19 cellular contexts compared by ENCODE assay signal in the genomic region with DNA sequence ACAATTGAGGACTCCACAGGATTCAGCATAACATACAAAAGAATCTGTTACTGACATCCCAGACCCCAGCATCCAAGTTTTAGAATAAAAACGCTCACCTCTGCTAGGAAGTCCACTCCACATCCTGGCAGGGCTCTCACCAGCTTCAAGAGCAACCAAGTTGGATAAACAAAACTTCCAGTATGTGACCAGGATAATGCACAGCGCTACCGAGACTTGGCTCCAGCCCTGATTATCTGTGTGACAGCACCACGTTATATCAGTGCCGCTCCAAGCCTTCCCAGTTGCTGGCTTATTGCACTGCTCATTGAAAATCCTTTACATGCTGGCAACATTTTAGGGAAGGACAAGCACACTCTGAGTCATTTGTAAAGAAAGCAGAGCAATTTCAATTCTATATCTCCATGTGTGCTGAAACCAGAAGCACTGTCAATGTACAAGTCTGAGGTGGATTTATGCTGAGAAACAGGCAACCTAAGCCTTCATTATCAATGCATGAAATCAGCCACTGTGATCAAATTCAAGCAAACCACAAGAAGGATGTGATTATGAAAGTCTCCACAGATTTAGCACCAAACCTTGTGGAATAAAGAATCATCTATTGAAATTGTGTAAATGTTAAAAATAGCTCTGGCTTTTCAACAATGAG.
DNase-seq lines count a peak whose midpoint lies in the region; ATAC-seq, FAIRE-seq and TF ChIP-seq lines count a peak whose summit lies in the region.
"Had no signal": no experiment of that assay in that cellular context is flagged by ENCODE, and none has a peak within 500 bp of the region (broad histone marks: within the 10 kb centered on the region; RNA-seq: fewer than 3 reads in every experiment).

No MANE protein-coding gene starts in this region.

- intact Hi-C loops in natural killer cell (cut with micrococcal nuclease) (no loop called here), stomach (cut with DNase I; ENCODE audit: low total_unique reads) (no loop called here)

- no peaks in the 10 kb centered on the region for H3K36me3 Mint-ChIP-seq in natural killer cell
- H3K36me3 Mint-ChIP-seq: natural killer cell treated with Interleukin-12 subunit alpha and Interleukin-12 subunit beta and Interleukin-15 and Interleukin-18, amount 100 ng/mL, for 72 hours had no signal

- no peaks in the 10 kb centered on the region for H3K9me2 ChIP-seq in neural cell (ENCODE audit: insufficient read depth, low read length)

- no peak overlapping the region for H3K4me3 Mint-ChIP-seq in natural killer cell
- H3K4me3 Mint-ChIP-seq: CD4-positive, alpha-beta T cell; natural killer cell treated with Interleukin-12 subunit alpha and Interleukin-12 subunit beta and Interleukin-15 and Interleukin-18, amount 100 ng/mL, for 72 hours had no signal

- no peaks in the 10 kb centered on the region for H3K4me1 Mint-ChIP-seq in natural killer cell

- H3K27ac ChIP-seq in 22Rv1 = peak overlapping the region; percentile 87
- H3K27ac ChIP-seq in neural cell (ENCODE audit: low read length) = no peak overlapping the region
- H3K27ac ChIP-seq in stomach = no peak overlapping the region
- H3K27ac ChIP-seq: psoas muscle, suprapubic skin had no signal

- no peaks in the 10 kb centered on the region for H3F3A ChIP-seq in neural cell (ENCODE audit: insufficient read depth, low read length, poor library complexity, severe bottlenecking)

- no peak for TF ChIP-seq POLR2A in stomach (IDR thresholded peaks at IDR 0.05)

- ATAC-seq in natural killer cell = no peak
- ATAC-seq: GM12878, psoas muscle had no signal

- TF ChIP-seq CTCF in 22Rv1 (IDR thresholded peaks at IDR 0.05) (no peak), cardiac fibroblast (IDR thresholded peaks at IDR 0.05; ENCODE audit: low read depth, low read length) (no peak), neural cell (IDR thresholded peaks at IDR 0.05; ENCODE audit: poor library complexity, severe bottlenecking) (no peak), natural killer cell (IDR thresholded peaks at IDR 0.05) (no peak), stomach (IDR thresholded peaks at IDR 0.05) (no peak), D721Med (IDR thresholded peaks at IDR 0.05; ENCODE audit: insufficient read depth, missing control alignments) (no peak)

- no peaks in the 10 kb centered on the region for H3K36me3 ChIP-seq in neural cell (ENCODE audit: insufficient read depth, low read length)
- no peaks in the 10 kb centered on the region for H3K36me3 ChIP-seq in stomach
- H3K36me3 ChIP-seq: HAP-1, suprapubic skin had no signal

- no peaks in the 10 kb centered on the region for H3K9me3 Mint-ChIP-seq in natural killer cell
- H3K9me3 Mint-ChIP-seq: CD4-positive, alpha-beta T cell; natural killer cell treated with Interleukin-12 subunit alpha and Interleukin-12 subunit beta and Interleukin-15 and Interleukin-18, amount 100 ng/mL, for 72 hours had no signal

- no peak overlapping the region for H3K9ac ChIP-seq in neural cell (ENCODE audit: low read length)

- H3K27me3 ChIP-seq in neural cell (ENCODE audit: insufficient read depth, low read depth, low read length) (no peaks in the 10 kb centered on the region), stomach (no peaks in the 10 kb centered on the region)
- H3K27me3 ChIP-seq: suprapubic skin had no signal

- no peak overlapping the region for H2AFZ ChIP-seq in neural cell (ENCODE audit: low read depth, low read length)

- FAIRE-seq in GM19239 (lab: Jason Lieb, UNC) = no peak
- no peak for FAIRE-seq in D721Med (lab: Jason Lieb, UNC)
- FAIRE-seq: colon, GM12878 had no signal

- peak overlapping the region; percentile 6 for H3K4me2 ChIP-seq in neural cell (ENCODE audit: low read length)

- H3K9me3 ChIP-seq in neural cell (ENCODE audit: low read length) = no peaks in the 10 kb centered on the region
- H3K9me3 ChIP-seq in stomach = no peaks in the 10 kb centered on the region
- H3K9me3 ChIP-seq: HAP-1, psoas muscle, suprapubic skin had no signal

- H4K20me1 ChIP-seq in neural cell (ENCODE audit: insufficient read depth) = no peaks in the 10 kb centered on the region

- peaks cover 0 to 5% (median 0%) of the 10 kb centered on the region in 4 donors for H3K4me1 ChIP-seq in stomach
- H3K4me1 ChIP-seq: HAP-1, psoas muscle had no signal

- no peak overlapping the region for H3K4me3 ChIP-seq in cardiac fibroblast (replicated peaks in 1 of 2; ENCODE audit: low read depth in 2 of 2, low read length in 2 of 2)
- H3K4me3 ChIP-seq in neural cell (ENCODE audit: low read length) = peak overlapping the region; percentile 24
- H3K4me3 ChIP-seq in stomach = no peak overlapping the region
- H3K4me3 ChIP-seq: GM12878, HAP-1, psoas muscle, suprapubic skin had no signal

- WGBS in stomach, 5 donors = 23 to 47% (median 32%) methylated on average over 5 of the region's 5 CpGs

- no peak for TF ChIP-seq RAD21 in neural cell (conservative IDR thresholded peaks at IDR 0.05)

- DNase-seq in LHCN-M2 (ENCODE audit: low read depth) (peak; percentile 24), cardiac fibroblast (ENCODE audit: low read depth in 2 of 2) (peak; percentile 3 to 8), natural killer cell (no peak), GM19239 (ENCODE audit: insufficient read length, low spot score) (no peak), stomach (no peak), D721Med (ENCODE audit: insufficient read length, low spot score) (no peak)
- DNase-seq: activated naive CD4-positive, alpha-beta T cell; aorta; CD4-positive, alpha-beta T cell; mesenchymal stem cell; NCI-H446 treated with DMSO at 0.1 percent for 48 hours; psoas muscle had no signal

- peak; percentile 14 for TF ChIP-seq EP300 in neural cell (conservative IDR thresholded peaks at IDR 0.05; ENCODE audit: poor library complexity, severe bottlenecking)
- TF ChIP-seq EP300 in stomach (IDR thresholded peaks at IDR 0.05) = no peak

- no peaks in the 10 kb centered on the region for H3K27me3 Mint-ChIP-seq in natural killer cell (ENCODE audit: low read depth in 2 of 2)
- H3K27me3 Mint-ChIP-seq: CD4-positive, alpha-beta T cell had no signal

- H3K79me2 ChIP-seq in neural cell (replicated peaks; ENCODE audit: insufficient read depth, low read length) = no peaks in the 10 kb centered on the region

- no peak overlapping the region for H3K27ac Mint-ChIP-seq in natural killer cell
- H3K27ac Mint-ChIP-seq: CD4-positive, alpha-beta T cell; natural killer cell treated with Interleukin-12 subunit alpha and Interleukin-12 subunit beta and Interleukin-15 and Interleukin-18, amount 100 ng/mL, for 72 hours had no signal

TF ChIP-seq in neural cell, 6 proteins besides CTCF, POLR2A, EP300 and RAD21:
- TF ChIP-seq SMC3 (conservative IDR thresholded peaks at IDR 0.05; ENCODE audit: poor library complexity) (peak; percentile 54), POLR2AphosphoS5 (IDR thresholded peaks at IDR 0.05) (no peak), TAF1 (IDR thresholded peaks at IDR 0.05; ENCODE audit: low read depth) (no peak), EZH2 (IDR thresholded peaks at IDR 0.05; ENCODE audit: borderline replicate concordance, insufficient read depth, low read length, poor library complexity, severe bottlenecking) (no peak), MXI1 (conservative IDR thresholded peaks at IDR 0.05; ENCODE audit: poor library complexity, severe bottlenecking) (no peak)
- TF ChIP-seq, protein P1, sequence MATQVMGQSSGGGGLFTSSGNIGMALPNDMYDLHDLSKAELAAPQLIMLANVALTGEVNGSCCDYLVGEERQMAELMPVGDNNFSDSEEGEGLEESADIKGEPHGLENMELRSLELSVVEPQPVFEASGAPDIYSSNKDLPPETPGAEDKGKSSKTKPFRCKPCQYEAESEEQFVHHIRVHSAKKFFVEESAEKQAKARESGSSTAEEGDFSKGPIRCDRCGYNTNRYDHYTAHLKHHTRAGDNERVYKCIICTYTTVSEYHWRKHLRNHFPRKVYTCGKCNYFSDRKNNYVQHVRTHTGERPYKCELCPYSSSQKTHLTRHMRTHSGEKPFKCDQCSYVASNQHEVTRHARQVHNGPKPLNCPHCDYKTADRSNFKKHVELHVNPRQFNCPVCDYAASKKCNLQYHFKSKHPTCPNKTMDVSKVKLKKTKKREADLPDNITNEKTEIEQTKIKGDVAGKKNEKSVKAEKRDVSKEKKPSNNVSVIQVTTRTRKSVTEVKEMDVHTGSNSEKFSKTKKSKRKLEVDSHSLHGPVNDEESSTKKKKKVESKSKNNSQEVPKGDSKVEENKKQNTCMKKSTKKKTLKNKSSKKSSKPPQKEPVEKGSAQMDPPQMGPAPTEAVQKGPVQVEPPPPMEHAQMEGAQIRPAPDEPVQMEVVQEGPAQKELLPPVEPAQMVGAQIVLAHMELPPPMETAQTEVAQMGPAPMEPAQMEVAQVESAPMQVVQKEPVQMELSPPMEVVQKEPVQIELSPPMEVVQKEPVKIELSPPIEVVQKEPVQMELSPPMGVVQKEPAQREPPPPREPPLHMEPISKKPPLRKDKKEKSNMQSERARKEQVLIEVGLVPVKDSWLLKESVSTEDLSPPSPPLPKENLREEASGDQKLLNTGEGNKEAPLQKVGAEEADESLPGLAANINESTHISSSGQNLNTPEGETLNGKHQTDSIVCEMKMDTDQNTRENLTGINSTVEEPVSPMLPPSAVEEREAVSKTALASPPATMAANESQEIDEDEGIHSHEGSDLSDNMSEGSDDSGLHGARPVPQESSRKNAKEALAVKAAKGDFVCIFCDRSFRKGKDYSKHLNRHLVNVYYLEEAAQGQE (IDR thresholded peaks at IDR 0.05; ENCODE audit: borderline replicate concordance) = peak; percentile 76

Comparison
In these comparisons a context has a peak if more than half of its experiments do, and no peak if none do; other contexts are left out.
1. DNase-seq: peak in LHCN-M2 (single experiment) and cardiac fibroblast (2 of 2); none in natural killer cell (single experiment), GM19239 (single experiment), stomach (single experiment) and D721Med (single experiment).